Comparison of ENCODE assay signal across 8 cellular contexts in the genomic region with DNA sequence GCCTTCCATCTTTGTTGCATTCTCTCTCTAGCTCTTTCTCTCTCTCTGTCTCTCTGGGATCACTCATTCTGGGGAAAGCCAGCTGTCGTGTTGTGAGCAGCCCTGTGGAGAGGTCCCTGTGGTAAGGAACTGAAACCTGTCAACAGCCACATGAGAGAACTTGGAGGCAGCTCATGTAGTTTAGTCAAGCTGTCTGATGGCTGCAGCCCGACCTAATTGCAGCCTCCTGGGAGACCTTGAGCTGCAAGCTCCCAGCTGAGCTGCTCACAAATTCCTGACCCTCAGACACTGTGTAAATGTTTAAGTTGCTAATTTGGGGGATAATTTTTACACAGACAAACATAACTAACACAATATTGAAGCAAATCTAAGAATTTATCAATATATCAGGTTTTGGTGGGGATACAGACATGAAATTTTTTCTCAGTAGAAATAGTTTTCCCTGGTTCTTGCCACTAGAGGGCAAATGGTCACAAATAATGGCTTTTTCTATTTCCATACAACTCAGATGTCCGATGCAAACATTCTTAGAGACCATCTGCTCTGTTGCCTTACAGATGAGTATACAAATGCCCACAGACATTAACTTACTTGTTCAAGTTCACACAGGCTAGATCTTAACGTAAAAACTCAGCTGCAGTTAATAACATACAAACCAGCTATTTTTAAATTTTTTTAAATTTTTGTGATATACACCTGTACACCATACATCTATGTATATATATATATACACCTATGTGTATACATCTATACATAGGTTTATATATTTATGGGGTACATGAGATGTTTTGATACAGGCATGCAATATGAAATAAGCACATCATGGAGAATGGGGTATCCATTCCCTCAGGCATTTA. TPM values are rescaled to one million over a fixed set of nuclear protein-coding genes. Genes with fewer than 3 reads are reported as not detected.
DNase-seq lines count a peak whose midpoint lies in the region; ATAC-seq and TF ChIP-seq lines count a peak whose summit lies in the region.

No MANE protein-coding gene starts in this region.

- TF ChIP-seq CTCF in astrocyte of the spinal cord (IDR thresholded peaks at IDR 0.05; ENCODE audit: low read depth, low read length): peak; percentile 59

- in situ Hi-C loops in astrocyte of the spinal cord (cut with HindIII; ENCODE audit: low sequenced_read_pairs): no loop called here

- no peak for DNase-seq in activated T-cell treated with anti-CD3 and anti-CD28 coated beads, Interleukin-2, amount 50 U/mL, for 4 hours
- DNase-seq in activated T-cell treated with anti-CD3 and anti-CD28 coated beads, Interleukin-2, amount 50 U/mL, for 1 hour: no peak
- DNase-seq in HPDE6-E6E7 (ENCODE audit: extremely low spot score): peak; percentile 5
- DNase-seq in NCI-H82 treated with DMSO at 0.1 percent for 48 hours (lab: John Stamatoyannopoulos, UW; ENCODE audit: unreplicated experiment): peak; percentile 57
- peak; percentile 80 for DNase-seq in astrocyte of the spinal cord (ENCODE audit: low read depth, low spot score)
- DNase-seq in inferior parietal cortex (ENCODE audit: extremely low spot score): peak; percentile 68
- peak; percentile 10 to 20 for DNase-seq in stimulated activated naive CD8-positive, alpha-beta T cell treated with anti-CD3 and anti-CD28 coated beads, Interleukin-15, amount 100 ng/mL, for 72 hours

- no peak overlapping the region for H3K4me3 Mint-ChIP-seq in activated T-cell treated with anti-CD3 and anti-CD28 coated beads, Interleukin-2, amount 50 U/mL, for 4 hours
- H3K4me3 Mint-ChIP-seq in stimulated activated naive CD8-positive, alpha-beta T cell treated with anti-CD3 and anti-CD28 coated beads, Interleukin-15, amount 100 ng/mL, for 72 hours: no peak overlapping the region

- H3K9me3 Mint-ChIP-seq in activated T-cell treated with anti-CD3 and anti-CD28 coated beads, Interleukin-2, amount 50 U/mL, for 4 hours: no peaks in the 10 kb centered on the region
- H3K9me3 Mint-ChIP-seq in stimulated activated naive CD8-positive, alpha-beta T cell treated with anti-CD3 and anti-CD28 coated beads, Interleukin-15, amount 100 ng/mL, for 72 hours: peaks cover 0 to 3% of the 10 kb centered on the region in 2 donors

- H3K4me1 Mint-ChIP-seq in activated T-cell treated with anti-CD3 and anti-CD28 coated beads, Interleukin-2, amount 50 U/mL, for 4 hours (ENCODE audit: low read depth): peaks cover 6% of the 10 kb centered on the region
- H3K4me1 Mint-ChIP-seq in stimulated activated naive CD8-positive, alpha-beta T cell treated with anti-CD3 and anti-CD28 coated beads, Interleukin-15, amount 100 ng/mL, for 72 hours: peaks cover 8% of the 10 kb centered on the region

- H3K36me3 Mint-ChIP-seq in activated T-cell treated with anti-CD3 and anti-CD28 coated beads, Interleukin-2, amount 50 U/mL, for 4 hours (ENCODE audit: insufficient read depth): no peaks in the 10 kb centered on the region

- ATAC-seq in activated T-cell treated with anti-CD3 and anti-CD28 coated beads, Interleukin-2, amount 50 U/mL, for 4 hours: peak; percentile 43 to 53
- ATAC-seq in GM21576 (IDR thresholded peaks at IDR 0.05; ENCODE audit: unreplicated experiment): peak; percentile 97
- peak; percentile 83 for ATAC-seq in stimulated activated naive CD8-positive, alpha-beta T cell treated with anti-CD3 and anti-CD28 coated beads, Interleukin-15, amount 100 ng/mL, for 72 hours

- H3K27me3 Mint-ChIP-seq in activated T-cell treated with anti-CD3 and anti-CD28 coated beads, Interleukin-2, amount 50 U/mL, for 4 hours (ENCODE audit: low read depth): peaks cover 28% of the 10 kb centered on the region
- peaks cover 55% of the 10 kb centered on the region for H3K27me3 Mint-ChIP-seq in stimulated activated naive CD8-positive, alpha-beta T cell treated with anti-CD3 and anti-CD28 coated beads, Interleukin-15, amount 100 ng/mL, for 72 hours

- no peak overlapping the region for H3K4me3 ChIP-seq in astrocyte of the spinal cord (ENCODE audit: low read depth, low read length)

- no peak overlapping the region for H3K27ac Mint-ChIP-seq in stimulated activated naive CD8-positive, alpha-beta T cell treated with anti-CD3 and anti-CD28 coated beads, Interleukin-15, amount 100 ng/mL, for 72 hours

RNA-seq across cellular contexts. Expression of a gene that starts 15.5 kb away (rescaled TPM):
- 100 to 1,000 TPM; 149 to 157 (median 152) TPM for total RNA-seq in activated T-cell treated with anti-CD3 and anti-CD28 coated beads, Interleukin-2, amount 50 U/mL, for 4 hours

RNA-seq across cellular contexts. Expression of a gene that starts 46.3 kb away (rescaled TPM):
- total RNA-seq in activated T-cell treated with anti-CD3 and anti-CD28 coated beads, Interleukin-2, amount 50 U/mL, for 4 hours: 1 to 10 TPM; 5.7 to 7.9 (median 6.1) TPM

Comparison
In these comparisons a context has a peak if more than half of its experiments do, and no peak if none do; other contexts are left out.
1. DNase-seq: peak in HPDE6-E6E7 (single experiment), NCI-H82 treated with DMSO at 0.1 percent for 48 hours (single experiment), astrocyte of the spinal cord (single experiment), inferior parietal cortex (single experiment) and stimulated activated naive CD8-positive, alpha-beta T cell treated with anti-CD3 and anti-CD28 coated beads, Interleukin-15, amount 100 ng/mL, for 72 hours (2 of 2); none in activated T-cell treated with anti-CD3 and anti-CD28 coated beads, Interleukin-2, amount 50 U/mL, for 4 hours (single experiment) and activated T-cell treated with anti-CD3 and anti-CD28 coated beads, Interleukin-2, amount 50 U/mL, for 1 hour (single experiment).
2. Peak in every context shown above with its lines, with median percentiles within 50 percentile points of each other: ATAC-seq.